ENCODE assay signal across 29 cellular contexts in the genomic region with DNA sequence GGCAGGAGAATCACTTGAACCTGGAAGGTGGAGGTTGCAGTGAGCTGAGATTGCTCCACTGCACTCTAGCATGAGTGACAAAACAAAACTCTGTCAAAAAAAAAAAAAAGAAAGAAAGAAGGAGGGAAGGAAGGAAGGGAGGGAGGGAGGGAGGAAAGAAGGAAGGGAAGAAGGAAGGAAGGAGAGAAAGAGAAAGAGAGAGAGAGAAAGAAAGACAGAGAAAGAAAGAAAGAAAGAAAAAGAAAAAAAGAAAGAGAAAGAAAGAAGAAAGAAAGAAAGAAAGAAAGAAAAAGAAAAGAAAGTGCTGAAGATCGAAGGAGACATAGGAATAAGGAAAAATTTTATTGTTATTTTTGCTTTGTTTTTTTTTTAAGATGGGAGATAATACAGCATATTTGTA.
"Had no signal": no experiment of that assay in that cellular context is flagged by ENCODE, and none has a peak within 500 bp of the region (broad histone marks: within the 10 kb centered on the region; RNA-seq: fewer than 3 reads in every experiment).

No MANE protein-coding gene starts in this region.

- H3K27me3 ChIP-seq: stomach, suprapubic skin, testis, thyroid gland, tibial artery, tibial nerve, transverse colon, upper lobe of left lung, upper lobe of right lung, uterus, vagina had no signal

- H3K36me3 Mint-ChIP-seq: stimulated activated effector memory CD8-positive, alpha-beta T cell treated with anti-CD3 and anti-CD28 coated beads, Interleukin-12 subunit alpha, Interleukin-12 subunit beta, amount 100 ng/mL, for 72 hours; stimulated activated memory B cell treated with anti-CD40 and anti-IgM and Interleukin-4, amounts not matched to agents 10 μg/mL and 1 μg/mL and 100 μg/mL, for 72 hours; stimulated activated naive B cell treated with anti-CD40 and anti-IgM and Interleukin-4, amounts not matched to agents 10 μg/mL and 1 μg/mL and 100 μg/mL, for 72 hours; type B pancreatic cell had no signal

- H3K36me3 ChIP-seq: stomach, suprapubic skin, thoracic aorta, thyroid gland, tibial artery, tibial nerve, transverse colon, upper lobe of left lung, upper lobe of right lung, uterus, vagina had no signal

- H3K27ac Mint-ChIP-seq: stimulated activated effector memory CD8-positive, alpha-beta T cell treated with anti-CD3 and anti-CD28 coated beads, Interleukin-12 subunit alpha, Interleukin-12 subunit beta, amount 100 ng/mL, for 72 hours; stimulated activated memory B cell treated with anti-CD40 and anti-IgM and Interleukin-4, amounts not matched to agents 10 μg/mL and 1 μg/mL and 100 μg/mL, for 72 hours; stimulated activated naive B cell treated with anti-CD40 and anti-IgM and Interleukin-4, amounts not matched to agents 10 μg/mL and 1 μg/mL and 100 μg/mL, for 72 hours; stimulated activated naive CD8-positive, alpha-beta T cell treated with anti-CD3 and anti-CD28 coated beads, Interleukin-15, amount 100 ng/mL, for 72 hours; stimulated activated naive CD8-positive, alpha-beta T cell treated with anti-CD3 and anti-CD28 coated beads, Interleukin-15, Interleukin-2, amounts not matched to agents 100 ng/mL and 50 ng/mL, for 24 hours; type B pancreatic cell had no signal

- H3K27ac ChIP-seq: stomach, suprapubic skin, testis, thoracic aorta, thyroid gland, tibial artery, tibial nerve, transverse colon, upper lobe of left lung, upper lobe of right lung, uterus, vagina had no signal

- FAIRE-seq: urothelium cell line had no signal

- H3K9me3 ChIP-seq: stomach, suprapubic skin, testis, thoracic aorta, thyroid gland, tibial artery, tibial nerve, transverse colon, upper lobe of left lung, upper lobe of right lung, uterus, vagina had no signal

- H3K4me1 ChIP-seq: stomach, suprapubic skin, testis, thyroid gland, tibial artery, tibial nerve, transverse colon, upper lobe of left lung, upper lobe of right lung, uterus, vagina had no signal

- DNase-seq: stimulated activated CD4-positive, alpha-beta T cell treated with anti-CD3 and anti-CD28 coated beads, Interleukin-2, amount 100 ng/mL, for 48 hours; stimulated activated CD4-positive, alpha-beta T cell treated with anti-CD3 and anti-CD28 coated beads, Interleukin-4, amount 100 ng/mL, for 1 hour; stimulated activated CD4-positive, alpha-beta T cell treated with anti-CD3 and anti-CD28 coated beads, Interleukin-4, amount 100 ng/mL, for 24 hours; stimulated activated CD4-positive, alpha-beta T cell treated with anti-CD3 and anti-CD28 coated beads, Interleukin-4, amount 100 ng/mL, for 4 hours; stimulated activated CD8-positive, alpha-beta memory T cell treated with anti-CD3 and anti-CD28 coated beads, Interleukin-4, amount 100 ng/mL, for 48 hours; stimulated activated naive B cell treated with anti-CD40 and anti-IgM and Interleukin-4, amounts not matched to agents 10 μg/mL and 1 μg/mL and 100 μg/mL, for 72 hours; stimulated activated naive CD4-positive, alpha-beta T cell; stimulated activated naive CD4-positive, alpha-beta T cell treated with Interleukin-2 at 50 U/mL for 16 hours; stimulated activated naive CD8-positive, alpha-beta T cell treated with anti-CD3 and anti-CD28 coated beads, Interleukin-15, amount 100 ng/mL, for 72 hours; stimulated activated naive CD8-positive, alpha-beta T cell treated with anti-CD3 and anti-CD28 coated beads, Interleukin-15, Interleukin-2, amounts not matched to agents 100 U/mL and 50 U/mL, for 24 hours; stomach; substantia nigra; testis; thyroid gland; tibial artery; transverse colon; trophoblast cell; upper lobe of left lung; upper lobe of right lung; uterus had no signal

- H3K4me3 Mint-ChIP-seq: stimulated activated effector memory CD8-positive, alpha-beta T cell treated with anti-CD3 and anti-CD28 coated beads, Interleukin-12 subunit alpha, Interleukin-12 subunit beta, amount 100 ng/mL, for 72 hours; stimulated activated memory B cell treated with anti-CD40 and anti-IgM and Interleukin-4, amounts not matched to agents 10 μg/mL and 1 μg/mL and 100 μg/mL, for 72 hours; stimulated activated naive B cell treated with anti-CD40 and anti-IgM and Interleukin-4, amounts not matched to agents 10 μg/mL and 1 μg/mL and 100 μg/mL, for 72 hours; stimulated activated naive CD8-positive, alpha-beta T cell treated with anti-CD3 and anti-CD28 coated beads, Interleukin-15, amount 100 ng/mL, for 72 hours; stimulated activated naive CD8-positive, alpha-beta T cell treated with anti-CD3 and anti-CD28 coated beads, Interleukin-15, Interleukin-2, amounts not matched to agents 100 ng/mL and 50 ng/mL, for 24 hours; type B pancreatic cell had no signal

- ATAC-seq: stimulated activated effector memory CD8-positive, alpha-beta T cell treated with anti-CD3 and anti-CD28 coated beads, Interleukin-12 subunit alpha, Interleukin-12 subunit beta, amount 100 ng/mL, for 72 hours; stimulated activated memory B cell treated with anti-CD40 and anti-IgM and Interleukin-4, amounts not matched to agents 10 μg/mL and 1 μg/mL and 100 μg/mL, for 72 hours; stimulated activated naive B cell treated with anti-CD40 and anti-IgM and Interleukin-4, amounts not matched to agents 10 μg/mL and 1 μg/mL and 100 μg/mL, for 72 hours; stimulated activated naive CD8-positive, alpha-beta T cell treated with anti-CD3 and anti-CD28 coated beads, Interleukin-15, amount 100 ng/mL, for 72 hours; stimulated activated naive CD8-positive, alpha-beta T cell treated with anti-CD3 and anti-CD28 coated beads, Interleukin-15, Interleukin-2, amounts not matched to agents 100 U/mL and 50 U/mL, for 24 hours; upper lobe of right lung had no signal

- H3K27me3 Mint-ChIP-seq: stimulated activated memory B cell treated with anti-CD40 and anti-IgM and Interleukin-4, amounts not matched to agents 10 μg/mL and 1 μg/mL and 100 μg/mL, for 72 hours; stimulated activated naive B cell treated with anti-CD40 and anti-IgM and Interleukin-4, amounts not matched to agents 10 μg/mL and 1 μg/mL and 100 μg/mL, for 72 hours; stimulated activated naive CD8-positive, alpha-beta T cell treated with anti-CD3 and anti-CD28 coated beads, Interleukin-15, amount 100 ng/mL, for 72 hours; type B pancreatic cell had no signal

- H3K4me3 ChIP-seq: stomach, suprapubic skin, testis, thoracic aorta, thyroid gland, tibial artery, tibial nerve, transverse colon, upper lobe of left lung, upper lobe of right lung, uterus, vagina had no signal

- H3K9me3 Mint-ChIP-seq: stimulated activated memory B cell treated with anti-CD40 and anti-IgM and Interleukin-4, amounts not matched to agents 10 μg/mL and 1 μg/mL and 100 μg/mL, for 72 hours; stimulated activated naive CD8-positive, alpha-beta T cell treated with anti-CD3 and anti-CD28 coated beads, Interleukin-15, amount 100 ng/mL, for 72 hours; type B pancreatic cell had no signal

- H3K4me1 Mint-ChIP-seq: stimulated activated effector memory CD8-positive, alpha-beta T cell treated with anti-CD3 and anti-CD28 coated beads, Interleukin-12 subunit alpha, Interleukin-12 subunit beta, amount 100 ng/mL, for 72 hours; stimulated activated memory B cell treated with anti-CD40 and anti-IgM and Interleukin-4, amounts not matched to agents 10 μg/mL and 1 μg/mL and 100 μg/mL, for 72 hours; stimulated activated naive B cell treated with anti-CD40 and anti-IgM and Interleukin-4, amounts not matched to agents 10 μg/mL and 1 μg/mL and 100 μg/mL, for 72 hours; stimulated activated naive CD8-positive, alpha-beta T cell treated with anti-CD3 and anti-CD28 coated beads, Interleukin-15, amount 100 ng/mL, for 72 hours had no signal
